In the genomic region with DNA sequence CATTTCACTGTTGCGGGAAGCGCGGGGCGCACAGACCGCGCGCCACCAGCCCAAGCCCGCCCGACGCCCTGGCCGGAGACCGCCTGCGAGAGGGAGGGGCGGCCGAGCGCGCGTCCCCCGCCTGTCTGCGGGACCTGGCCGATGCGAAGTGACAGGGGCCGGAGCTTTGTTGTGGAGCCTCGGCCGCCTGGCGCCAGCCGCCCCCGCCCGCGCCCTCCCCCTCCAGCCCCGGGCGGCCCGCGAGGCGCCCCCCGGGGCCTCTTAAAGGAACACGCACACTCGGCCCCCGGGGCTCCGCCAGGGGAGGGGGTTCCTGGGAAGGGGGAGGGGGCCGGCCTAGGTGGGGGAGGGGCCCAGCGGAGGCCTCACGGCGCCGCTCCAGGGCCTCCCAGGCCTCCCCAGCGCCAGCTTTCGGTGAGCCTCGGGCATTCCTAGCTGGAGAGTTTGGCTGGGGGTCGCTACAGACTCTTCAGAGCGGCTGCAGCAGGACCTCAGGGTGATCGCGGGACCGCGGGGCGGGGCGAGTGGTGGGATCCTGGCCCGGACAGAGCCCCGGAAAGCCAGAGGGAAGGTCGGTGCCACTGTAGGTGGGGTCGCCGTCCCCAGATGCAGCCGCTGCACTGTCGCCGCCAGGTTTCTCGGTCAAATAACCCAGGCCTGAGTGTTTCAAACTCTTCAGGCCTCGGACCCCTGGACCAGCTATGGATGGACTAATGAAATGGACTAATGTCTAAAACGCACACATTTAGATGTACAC, we compare ENCODE assay signal across 12 cellular contexts. TPM values are rescaled to one million over a fixed set of nuclear protein-coding genes. Genes with fewer than 3 reads are reported as not detected.
A peak's percentile ranks its signal among the peaks of the same experiment; 100 is the strongest.
DNase-seq lines count a peak whose midpoint lies in the region; ATAC-seq and TF ChIP-seq lines count a peak whose summit lies in the region.
"Had no signal": no experiment of that assay in that cellular context is flagged by ENCODE, and none has a peak within 500 bp of the region (broad histone marks: within the 10 kb centered on the region; RNA-seq: fewer than 3 reads in every experiment).

No MANE protein-coding gene starts in this region.

- peaks cover 74% of the 10 kb centered on the region for H3K27me3 ChIP-seq in left ventricle myocardium inferior (ENCODE audit: low read depth)
- peaks cover 2 to 65% (median 38%) of the 10 kb centered on the region in 3 donors for H3K27me3 ChIP-seq in psoas muscle (ENCODE audit: insufficient read depth in 3 of 3, low read length in 2 of 3)

- H3K4me1 ChIP-seq in left ventricle myocardium inferior (peaks cover 52% of the 10 kb centered on the region), psoas muscle (peaks cover 17% of the 10 kb centered on the region)

- ATAC-seq in psoas muscle, result peak; percentile 7 to 18 (median 10)
- no peak for ATAC-seq in GM18858 (IDR thresholded peaks at IDR 0.05; ENCODE audit: unreplicated experiment)
- ATAC-seq: T-helper 17 cell had no signal

- DNase-seq in EL (peak; percentile 28), T1000 (lab: John Stamatoyannopoulos, UW) (peak; percentile 81), left ventricle myocardium inferior (no peak), psoas muscle (peak in 1 of 2 donors; percentile 56), NCI-H510A (lab: John Stamatoyannopoulos, UW) (no peak), GM10266 (ENCODE audit: extremely low spot score) (no peak), foreskin melanocyte (no peak)
- DNase-seq: GDM1, T-helper 17 cell had no signal

- H3K27ac ChIP-seq in left ventricle myocardium inferior (replicated peaks) (peak overlapping the region; percentile 85), psoas muscle (peak overlapping the region; percentile 49)

- peak overlapping the region; percentile 77 for H3K4me3 ChIP-seq in left ventricle myocardium inferior
- peak overlapping the region; percentile 77 for H3K4me3 ChIP-seq in psoas muscle

- intact Hi-C loops in left ventricle myocardium inferior (cut with micrococcal nuclease), result no loop called here
- intact Hi-C loops in psoas muscle (cut with DNase I), result loop anchor here in 1 of 2 donors (10.0 kb wide), 2 partner anchors 392 to 682 kb away; no protein-coding TSS in a partner anchor

- WGBS in psoas muscle, 3 donors, result 2% methylated on average over 39 to 67 of the region's 67 CpGs

- H3K36me3 ChIP-seq in left ventricle myocardium inferior (no peaks in the 10 kb centered on the region), psoas muscle (ENCODE audit: insufficient read depth in 1 of 2, low read depth in 1 of 2) (no peaks in the 10 kb centered on the region)

- H3K9me3 ChIP-seq in left ventricle myocardium inferior (replicated peaks) (no peaks in the 10 kb centered on the region), psoas muscle (no peaks in the 10 kb centered on the region)

- TF ChIP-seq CTCF in left ventricle myocardium inferior (IDR thresholded peaks at IDR 0.05; ENCODE audit: borderline replicate concordance) (no peak), psoas muscle (IDR thresholded peaks at IDR 0.05) (no peak), GM10266 (IDR thresholded peaks at IDR 0.05; ENCODE audit: control insufficient read depth, insufficient read depth, low read depth, missing control alignments) (no peak)

RNA-seq across cellular contexts. Expression of gene TBX2, which starts 2.4 kb away (rescaled TPM):
- total RNA-seq in left ventricle myocardium inferior, result 8.2 TPM
- total RNA-seq in psoas muscle, result 1 to 10 TPM; 6.3 to 8.7 (median 8.7) TPM
- 1 to 10 TPM; 3.5 to 5.2 (median 5.1) TPM for polyA plus RNA-seq in psoas muscle

RNA-seq across cellular contexts. Expression of gene TBX4, which starts 55.0 kb away (rescaled TPM):
- total RNA-seq in left ventricle myocardium inferior (not detected), psoas muscle (under 1 TPM in 1 of 4 donors, not detected in 3; 0.22 TPM)
- not detected for polyA plus RNA-seq in psoas muscle
- total RNA-seq: bronchial epithelial cell, LHCN-M2, T-helper 17 cell had no signal

Comparison
In these comparisons a context has a peak if more than half of its experiments do, and no peak if none do; other contexts are left out.
1. DNase-seq: peak in EL (single experiment) and T1000 (single experiment); none in left ventricle myocardium inferior (single experiment), NCI-H510A (single experiment), GM10266 (single experiment) and foreskin melanocyte (single experiment).